Comparison of ENCODE assay signal across 8 cellular contexts in the genomic region with DNA sequence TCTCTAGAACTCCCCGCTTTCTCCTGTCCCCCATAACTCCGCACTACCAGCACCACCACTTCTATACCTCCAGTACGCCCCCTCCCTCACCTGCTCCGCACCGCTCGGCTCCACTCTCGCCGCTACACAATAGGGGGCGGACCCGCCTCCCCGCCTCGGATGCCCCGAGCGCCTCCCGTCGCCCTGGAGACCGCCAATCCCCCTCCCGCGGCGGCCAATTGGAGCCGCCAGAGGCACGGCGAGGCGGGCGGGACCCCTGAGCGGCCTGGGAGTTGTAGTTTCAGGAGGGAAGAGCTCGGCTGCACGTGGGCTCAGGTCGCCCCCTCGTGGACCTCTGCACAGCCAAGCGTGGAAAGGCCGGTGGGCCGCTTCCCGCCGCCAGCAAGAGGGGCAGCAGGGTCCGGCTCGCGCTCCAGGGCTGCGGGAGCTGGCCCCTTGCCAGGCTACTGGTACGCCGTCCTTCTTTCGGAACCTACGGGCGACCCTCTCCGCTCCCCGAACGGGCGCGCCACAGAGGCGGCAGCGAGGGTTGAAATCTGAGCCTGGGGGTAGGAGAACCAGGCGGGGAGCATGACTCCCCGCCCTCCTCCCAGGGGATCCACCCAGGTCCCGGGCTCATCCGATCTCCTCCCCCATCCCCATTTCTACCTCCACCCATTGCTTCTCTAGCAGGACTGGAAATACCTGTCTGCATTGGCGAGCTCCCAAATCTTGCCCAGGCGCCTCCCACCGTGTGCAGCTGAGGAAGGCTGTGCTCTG. TPM values are rescaled to one million over a fixed set of nuclear protein-coding genes. Genes with fewer than 3 reads are reported as not detected.
DNase-seq lines count a peak whose midpoint lies in the region; ATAC-seq and TF ChIP-seq lines count a peak whose summit lies in the region.

A gene with protein sequence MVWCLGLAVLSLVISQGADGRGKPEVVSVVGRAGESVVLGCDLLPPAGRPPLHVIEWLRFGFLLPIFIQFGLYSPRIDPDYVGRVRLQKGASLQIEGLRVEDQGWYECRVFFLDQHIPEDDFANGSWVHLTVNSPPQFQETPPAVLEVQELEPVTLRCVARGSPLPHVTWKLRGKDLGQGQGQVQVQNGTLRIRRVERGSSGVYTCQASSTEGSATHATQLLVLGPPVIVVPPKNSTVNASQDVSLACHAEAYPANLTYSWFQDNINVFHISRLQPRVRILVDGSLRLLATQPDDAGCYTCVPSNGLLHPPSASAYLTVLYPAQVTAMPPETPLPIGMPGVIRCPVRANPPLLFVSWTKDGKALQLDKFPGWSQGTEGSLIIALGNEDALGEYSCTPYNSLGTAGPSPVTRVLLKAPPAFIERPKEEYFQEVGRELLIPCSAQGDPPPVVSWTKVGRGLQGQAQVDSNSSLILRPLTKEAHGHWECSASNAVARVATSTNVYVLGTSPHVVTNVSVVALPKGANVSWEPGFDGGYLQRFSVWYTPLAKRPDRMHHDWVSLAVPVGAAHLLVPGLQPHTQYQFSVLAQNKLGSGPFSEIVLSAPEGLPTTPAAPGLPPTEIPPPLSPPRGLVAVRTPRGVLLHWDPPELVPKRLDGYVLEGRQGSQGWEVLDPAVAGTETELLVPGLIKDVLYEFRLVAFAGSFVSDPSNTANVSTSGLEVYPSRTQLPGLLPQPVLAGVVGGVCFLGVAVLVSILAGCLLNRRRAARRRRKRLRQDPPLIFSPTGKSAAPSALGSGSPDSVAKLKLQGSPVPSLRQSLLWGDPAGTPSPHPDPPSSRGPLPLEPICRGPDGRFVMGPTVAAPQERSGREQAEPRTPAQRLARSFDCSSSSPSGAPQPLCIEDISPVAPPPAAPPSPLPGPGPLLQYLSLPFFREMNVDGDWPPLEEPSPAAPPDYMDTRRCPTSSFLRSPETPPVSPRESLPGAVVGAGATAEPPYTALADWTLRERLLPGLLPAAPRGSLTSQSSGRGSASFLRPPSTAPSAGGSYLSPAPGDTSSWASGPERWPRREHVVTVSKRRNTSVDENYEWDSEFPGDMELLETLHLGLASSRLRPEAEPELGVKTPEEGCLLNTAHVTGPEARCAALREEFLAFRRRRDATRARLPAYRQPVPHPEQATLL (minus strand): TSS at position 131 of the 759 bp plus-strand sequence. CDS start 2,159 bp downstream, outside the sequence.

- peak; percentile 50 for ATAC-seq in GM21526 (IDR thresholded peaks at IDR 0.05; ENCODE audit: low FRiP score, unreplicated experiment)

- DNase-seq in AG08395 (ENCODE audit: low spot score) (peak; percentile 75), NCI-H2081 treated with DMSO at 0.1 percent for 48 hours (lab: John Stamatoyannopoulos, UW) (peak; percentile 72), cerebellar cortex (ENCODE audit: low spot score) (peak; percentile 72), kidney epithelial cell (ENCODE audit: low read depth) (no peak), GDM1 (lab: John Stamatoyannopoulos, UW) (no peak)
- peak; percentile 62 for DNase-seq in activated CD4-positive, alpha-beta T cell treated with anti-CD3 and anti-CD28 coated beads for 1 hour
- peak; percentile 82 for DNase-seq in stimulated activated CD4-positive, alpha-beta T cell treated with anti-CD3 and anti-CD28 coated beads, Interleukin-15, amount 100 ng/mL, for 24 hours

- peak within 1 kb of the TSS; percentile 41 for H3K4me3 ChIP-seq in kidney epithelial cell (ENCODE audit: low read depth, low read length)

- peaks cover 53% of the 10 kb centered on the region for H3K27me3 ChIP-seq in kidney epithelial cell (ENCODE audit: control insufficient read depth, insufficient read depth, low read length)

- no peaks in the 10 kb centered on the region for H3K36me3 ChIP-seq in kidney epithelial cell (ENCODE audit: control insufficient read depth, insufficient read depth, low read length)

- TF ChIP-seq CTCF in kidney epithelial cell (IDR thresholded peaks at IDR 0.05; ENCODE audit: insufficient read depth, low read length, poor library complexity, severe bottlenecking) = peak; percentile 19

RNA-seq across cellular contexts. Expression of the gene that starts here (rescaled TPM):
- total RNA-seq in kidney epithelial cell = 1.7 and 1.9 TPM in 2 replicates

Comparison
In these comparisons a context has a peak if more than half of its experiments do, and no peak if none do; other contexts are left out.
1. DNase-seq: peak in AG08395 (single experiment), NCI-H2081 treated with DMSO at 0.1 percent for 48 hours (single experiment), activated CD4-positive, alpha-beta T cell treated with anti-CD3 and anti-CD28 coated beads for 1 hour (single experiment), cerebellar cortex (single experiment) and stimulated activated CD4-positive, alpha-beta T cell treated with anti-CD3 and anti-CD28 coated beads, Interleukin-15, amount 100 ng/mL, for 24 hours (single experiment); none in kidney epithelial cell (single experiment) and GDM1 (single experiment).